ENCODE assay signal across 19 cellular contexts in genomic region chr2:33029459-33029858, GRCh38.
DNase-seq lines count a peak whose midpoint lies in the region; ATAC-seq and TF ChIP-seq lines count a peak whose summit lies in the region.
"Had no signal": no experiment of that assay in that cellular context is flagged by ENCODE, and none has a peak within 500 bp of the region (broad histone marks: within the 10 kb centered on the region; RNA-seq: fewer than 3 reads in every experiment).

No MANE protein-coding gene starts in this region.

- H2BK5ac ChIP-seq in neuronal stem cell (ENCODE audit: low read length), result no peak overlapping the region

- H3K14ac ChIP-seq in neuronal stem cell (ENCODE audit: low read length), result no peak overlapping the region

- no peak overlapping the region for H3K4me3 ChIP-seq in liver (ENCODE audit: low read depth in 1 of 3, low read length in 3 of 3)
- H3K4me3 ChIP-seq in right lobe of liver, result no peak overlapping the region
- no peak overlapping the region for H3K4me3 ChIP-seq in neuronal stem cell (ENCODE audit: low read length in 2 of 2)
- H3K4me3 ChIP-seq: BLaER1 treated with 17β-estradiol and CSF1 and Interleukin-3, amounts not matched to agents 10 nM and 100 nM; GM12878 had no signal

- intact Hi-C loops in right lobe of liver (cut with DNase I), result no loop called here

- no peak overlapping the region for H2AFZ ChIP-seq in neuronal stem cell (ENCODE audit: low read length)

- no peak overlapping the region for H3K4ac ChIP-seq in neuronal stem cell (ENCODE audit: low read length)

- no peak overlapping the region for H4K8ac ChIP-seq in neuronal stem cell (ENCODE audit: low read depth, low read length)

- no peak overlapping the region for H3K18ac ChIP-seq in neuronal stem cell (ENCODE audit: low read length)

- peak in 1 of 2 donors; percentile 12 for TF ChIP-seq RAD21 in liver (IDR thresholded peaks at IDR 0.05)

- H3K4me2 ChIP-seq in neuronal stem cell (ENCODE audit: insufficient read depth, low read length, poor library complexity, severe bottlenecking), result no peak overlapping the region
- H3K4me2 ChIP-seq: BLaER1 treated with 17β-estradiol and CSF1 and Interleukin-3, amounts not matched to agents 10 nM and 100 nM had no signal

- 68% methylated on average over 3 of the region's 3 CpGs for WGBS in liver
- 79% methylated on average over 3 of the region's 3 CpGs for WGBS in right lobe of liver (ENCODE audit: insufficient coverage, low coverage, low lambda C conversion rate, missing lambda C conversion rate)
- no CpG with 5 or more reads among the region's 3 CpGs for WGBS in neuronal stem cell (ENCODE audit: extremely low coverage in 2 of 2, insufficient read length in 2 of 2, insufficient replicate concordance in 1 of 2), 2 donors

- H4K91ac ChIP-seq in neuronal stem cell (ENCODE audit: low read depth, low read length, poor library complexity), result no peak overlapping the region

- H2AK5ac ChIP-seq in neuronal stem cell (ENCODE audit: low read depth, low read length), result no peak overlapping the region

- H3K9ac ChIP-seq in liver (ENCODE audit: low read depth in 1 of 2, low read length in 2 of 2) (no peak overlapping the region), neuronal stem cell (ENCODE audit: low read depth, low read length, poor library complexity) (no peak overlapping the region)
- H3K9ac ChIP-seq: BLaER1 treated with 17β-estradiol and CSF1 and Interleukin-3, amounts not matched to agents 10 nM and 100 nM had no signal

- H3K27ac ChIP-seq in liver (ENCODE audit: low read depth in 1 of 2, low read length in 2 of 2) (no peak overlapping the region), right lobe of liver (no peak overlapping the region), neuronal stem cell (replicated peaks; ENCODE audit: low read length) (peak overlapping the region; percentile 84)
- H3K27ac ChIP-seq: BLaER1 treated with 17β-estradiol and CSF1 and Interleukin-3, amounts not matched to agents 10 nM and 100 nM had no signal

- TF ChIP-seq CTCF in liver (IDR thresholded peaks at IDR 0.05; ENCODE audit: low read depth, low read length, missing input control), result no peak
- no peak for TF ChIP-seq CTCF in right lobe of liver (IDR thresholded peaks at IDR 0.05)

- H3K79me1 ChIP-seq in neuronal stem cell (ENCODE audit: low read depth, low read length), result no peaks in the 10 kb centered on the region

- peaks cover 0 to 2% (median 0%) of the 10 kb centered on the region in 4 donors for H3K4me1 ChIP-seq in liver (ENCODE audit: control insufficient read depth in 4 of 4, insufficient read depth in 4 of 4, low read length in 3 of 4)
- no peaks in the 10 kb centered on the region for H3K4me1 ChIP-seq in right lobe of liver
- peaks cover 6 to 8% of the 10 kb centered on the region in 2 donors for H3K4me1 ChIP-seq in neuronal stem cell (ENCODE audit: control insufficient read depth in 2 of 2, insufficient read depth in 1 of 2, low read depth in 1 of 2, low read length in 2 of 2)

- H3K36me3 ChIP-seq in liver (ENCODE audit: control insufficient read depth in 4 of 4, insufficient read depth in 3 of 4, low read depth in 1 of 4, low read length in 3 of 4) (no peaks in the 10 kb centered on the region), right lobe of liver (no peaks in the 10 kb centered on the region), neuronal stem cell (replicated peaks in 1 of 2; ENCODE audit: control insufficient read depth in 2 of 2, insufficient read depth in 2 of 2, low read length in 2 of 2) (peaks cover 0 to 4% of the 10 kb centered on the region in 2 donors)
- H3K36me3 ChIP-seq: BLaER1 treated with 17β-estradiol and CSF1 and Interleukin-3, amounts not matched to agents 10 nM and 100 nM had no signal

- DNase-seq in right lobe of liver (no peak), left lobe of liver (ENCODE audit: low spot score) (no peak), neuronal stem cell (ENCODE audit: low spot score) (no peak), NOMO-1 treated with dmso at 0.1 percent for 144 hours (lab: John Stamatoyannopoulos, UW; ENCODE audit: unreplicated experiment) (no peak), NAMALWA (ENCODE audit: low spot score) (no peak), HPDE6-E6E7 (ENCODE audit: extremely low spot score) (no peak)
- DNase-seq: 8988T; Calu3; CD8-positive, alpha-beta T cell; DMS53; DND-41; EL; GOT3; H7; HFFc6 had no signal

- H3K27me3 ChIP-seq in liver (ENCODE audit: control insufficient read depth in 4 of 4, insufficient read depth in 4 of 4, low read length in 3 of 4) (no peaks in the 10 kb centered on the region), right lobe of liver (no peaks in the 10 kb centered on the region), neuronal stem cell (ENCODE audit: control insufficient read depth in 3 of 3, insufficient read depth in 3 of 3, low read depth in 1 of 3, low read length in 3 of 3) (no peaks in the 10 kb centered on the region)
- H3K27me3 ChIP-seq: BLaER1 treated with 17β-estradiol and CSF1 and Interleukin-3, amounts not matched to agents 10 nM and 100 nM had no signal

- no peak for TF ChIP-seq POLR2A in right lobe of liver (IDR thresholded peaks at IDR 0.05)

- H3K9me3 ChIP-seq in liver (ENCODE audit: control insufficient read depth in 4 of 4, low read length in 3 of 4), result peaks cover 0 to 5% (median 2%) of the 10 kb centered on the region in 4 donors
- no peaks in the 10 kb centered on the region for H3K9me3 ChIP-seq in right lobe of liver
- peaks cover 0 to 7% of the 10 kb centered on the region in 2 donors for H3K9me3 ChIP-seq in neuronal stem cell (replicated peaks in 1 of 2; ENCODE audit: control insufficient read depth in 2 of 2, insufficient read depth in 1 of 2, low read depth in 1 of 2, low read length in 2 of 2)

- H2BK120ac ChIP-seq in neuronal stem cell (ENCODE audit: low read depth, low read length), result no peak overlapping the region

- ATAC-seq in right lobe of liver, result no peak
- ATAC-seq in left lobe of liver, result peak; percentile 35
- ATAC-seq: CD8-positive, alpha-beta T cell; GM12878; HCT116 had no signal

- no peak overlapping the region for H2BK15ac ChIP-seq in neuronal stem cell (ENCODE audit: low read length)

- H2BK12ac ChIP-seq in neuronal stem cell (ENCODE audit: low read length), result no peak overlapping the region

- H3K23ac ChIP-seq in neuronal stem cell (ENCODE audit: low read depth, low read length, poor library complexity), result no peak overlapping the region

TF ChIP-seq in liver, 16 proteins besides CTCF, POLR2A, EP300 and RAD21 (continues in another document):
- TF ChIP-seq HNF4G (IDR thresholded peaks at IDR 0.05) (no peak), EGR1 (IDR thresholded peaks at IDR 0.05; ENCODE audit: low read depth in 2 of 2) (no peak), HNF4A (conservative IDR thresholded peaks at IDR 0.05) (no peak), JUND (IDR thresholded peaks at IDR 0.05) (no peak), TAF1 (conservative IDR thresholded peaks at IDR 0.05) (no peak), SP1 (IDR thresholded peaks at IDR 0.05) (peak; percentile 17), NR2F2 (IDR thresholded peaks at IDR 0.05) (peak; percentile 91), ATF3 (IDR thresholded peaks at IDR 0.05) (no peak), GABPA (IDR thresholded peaks at IDR 0.05 in 1 of 2, conservative IDR thresholded peaks at IDR 0.05 in 1 of 2) (no peak), REST (IDR thresholded peaks at IDR 0.05) (no peak), MAX (IDR thresholded peaks at IDR 0.05) (no peak), FOXA1 (IDR thresholded peaks at IDR 0.05) (no peak)
- TF ChIP-seq, protein P1, sequence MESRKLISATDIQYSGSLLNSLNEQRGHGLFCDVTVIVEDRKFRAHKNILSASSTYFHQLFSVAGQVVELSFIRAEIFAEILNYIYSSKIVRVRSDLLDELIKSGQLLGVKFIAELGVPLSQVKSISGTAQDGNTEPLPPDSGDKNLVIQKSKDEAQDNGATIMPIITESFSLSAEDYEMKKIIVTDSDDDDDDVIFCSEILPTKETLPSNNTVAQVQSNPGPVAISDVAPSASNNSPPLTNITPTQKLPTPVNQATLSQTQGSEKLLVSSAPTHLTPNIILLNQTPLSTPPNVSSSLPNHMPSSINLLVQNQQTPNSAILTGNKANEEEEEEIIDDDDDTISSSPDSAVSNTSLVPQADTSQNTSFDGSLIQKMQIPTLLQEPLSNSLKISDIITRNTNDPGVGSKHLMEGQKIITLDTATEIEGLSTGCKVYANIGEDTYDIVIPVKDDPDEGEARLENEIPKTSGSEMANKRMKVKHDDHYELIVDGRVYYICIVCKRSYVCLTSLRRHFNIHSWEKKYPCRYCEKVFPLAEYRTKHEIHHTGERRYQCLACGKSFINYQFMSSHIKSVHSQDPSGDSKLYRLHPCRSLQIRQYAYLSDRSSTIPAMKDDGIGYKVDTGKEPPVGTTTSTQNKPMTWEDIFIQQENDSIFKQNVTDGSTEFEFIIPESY (IDR thresholded peaks at IDR 0.05), result no peak
